In the genomic region with DNA sequence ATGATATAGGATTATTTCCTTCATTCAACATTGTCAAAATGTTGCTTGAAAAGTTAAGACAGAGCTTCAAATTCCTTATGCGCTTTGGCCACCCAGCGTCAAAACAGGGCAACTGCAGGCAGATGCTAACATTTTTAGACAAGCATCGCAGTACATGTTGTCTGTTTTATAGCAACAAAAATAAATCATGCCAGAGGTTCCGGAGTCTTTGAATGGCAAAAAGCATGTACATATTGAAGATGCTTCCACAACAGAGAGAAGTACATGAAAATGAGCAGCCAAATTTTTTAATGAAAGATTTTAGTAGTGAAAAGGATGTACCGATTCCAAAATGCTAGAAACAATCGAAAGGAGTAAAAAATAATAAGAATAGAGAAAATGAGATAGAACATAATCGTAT, we compare ENCODE assay signal across 10 cellular contexts. TPM values are rescaled to one million over a fixed set of nuclear protein-coding genes. Genes with fewer than 3 reads are reported as not detected.
A peak's percentile ranks its signal among the peaks of the same experiment; 100 is the strongest.
DNase-seq lines count a peak whose midpoint lies in the region; ATAC-seq and TF ChIP-seq lines count a peak whose summit lies in the region.
"Had no signal": no experiment of that assay in that cellular context is flagged by ENCODE, and none has a peak within 500 bp of the region (broad histone marks: within the 10 kb centered on the region; RNA-seq: fewer than 3 reads in every experiment).

No MANE protein-coding gene starts in this region.

- H3K27ac ChIP-seq in uterus, result no peak overlapping the region
- H3K27ac ChIP-seq: skin epidermis had no signal

- no peaks in the 10 kb centered on the region for H3K4me1 ChIP-seq in uterus

- H3K4me3 ChIP-seq in cardiac fibroblast (replicated peaks in 1 of 2; ENCODE audit: low read depth in 2 of 2, low read length in 2 of 2), result no peak overlapping the region
- no peak overlapping the region for H3K4me3 ChIP-seq in uterus
- H3K4me3 ChIP-seq: skin epidermis had no signal

- no peaks in the 10 kb centered on the region for H3K9me3 ChIP-seq in uterus

- ATAC-seq in GM18870 (IDR thresholded peaks at IDR 0.05; ENCODE audit: unreplicated experiment) (peak; percentile 55), HG03378 (IDR thresholded peaks at IDR 0.05; ENCODE audit: unreplicated experiment) (peak; percentile 78), SK-N-SH treated with all-trans-retinoic acid at 6 μM for 48 hours (peak; percentile 81)

- TF ChIP-seq POLR2A in uterus (IDR thresholded peaks at IDR 0.05), result no peak

- H3K27me3 ChIP-seq in uterus, result no peaks in the 10 kb centered on the region

- no peaks in the 10 kb centered on the region for H3K36me3 ChIP-seq in uterus

- intact Hi-C loops in uterus (cut with DNase I; ENCODE audit: low total_unique reads), result no loop called here

- DNase-seq in COLO668 (lab: John Stamatoyannopoulos, UW; ENCODE audit: unreplicated experiment) (peak; percentile 31), cardiac fibroblast (ENCODE audit: low read depth in 2 of 2) (peak; percentile 64 to 74), medulla oblongata (ENCODE audit: extremely low spot score) (peak; percentile 47), uterus (no peak), DMS79 (lab: John Stamatoyannopoulos, UW) (no peak)
- DNase-seq: activated B cell treated with CpG ODN at 0.5 μM for 24 hours had no signal

- TF ChIP-seq CTCF in cardiac fibroblast (IDR thresholded peaks at IDR 0.05; ENCODE audit: low read depth, low read length), result peak; percentile 94
- peak; percentile 51 to 67 (median 55) for TF ChIP-seq CTCF in uterus (IDR thresholded peaks at IDR 0.05)

TF ChIP-seq in SK-N-SH treated with all-trans-retinoic acid at 6 μM for 48 hours, 23 proteins besides CTCF, POLR2A, EP300 and RAD21:
- TF ChIP-seq ZNF8 (CRISPR knock-in tag; IDR thresholded peaks at IDR 0.05) (no peak), RARB (CRISPR knock-in tag; IDR thresholded peaks at IDR 0.05) (no peak), CSDC2 (CRISPR knock-in tag; IDR thresholded peaks at IDR 0.05) (no peak), GLIS3 (CRISPR knock-in tag; IDR thresholded peaks at IDR 0.05) (no peak)

RNA-seq across cellular contexts. Expression of a gene that starts 49.8 kb away (rescaled TPM):
- 10 to 100 TPM; 44.8 to 98.9 (median 76.5) TPM for total RNA-seq in uterus

Comparison
In these comparisons a context has a peak if more than half of its experiments do, and no peak if none do; other contexts are left out.
1. DNase-seq: peak in COLO668 (single experiment), cardiac fibroblast (2 of 2) and medulla oblongata (single experiment); none in uterus (0 of 2) and DMS79 (single experiment).
2. Peak in every context shown above with its lines, with median percentiles within 50 percentile points of each other: ATAC-seq.